In the genomic region with DNA sequence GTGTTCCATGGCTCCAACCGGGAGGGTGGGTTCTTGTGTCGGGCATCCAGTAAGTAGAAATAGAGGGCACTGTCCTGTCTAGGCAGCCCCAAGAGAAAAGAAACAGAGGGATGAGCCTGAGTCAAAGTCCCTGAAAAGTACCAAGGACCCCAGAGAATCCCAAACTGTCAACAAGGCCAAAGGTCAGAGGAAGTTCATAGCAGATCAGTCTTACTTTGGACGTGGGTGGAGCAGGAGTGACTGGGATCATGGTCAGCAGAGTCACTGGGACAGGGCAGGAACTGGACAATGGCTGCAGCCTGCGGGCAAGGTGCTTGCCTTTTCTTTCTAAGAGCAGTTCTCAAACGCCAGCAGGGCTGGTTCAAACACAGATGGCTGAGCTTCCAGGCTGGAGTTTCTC, we compare ENCODE assay signal across 33 cellular contexts. TPM values are rescaled to one million over a fixed set of nuclear protein-coding genes. Genes with fewer than 3 reads are reported as not detected.
DNase-seq lines count a peak whose midpoint lies in the region; ATAC-seq, FAIRE-seq and TF ChIP-seq lines count a peak whose summit lies in the region.
"Had no signal": no experiment of that assay in that cellular context is flagged by ENCODE, and none has a peak within 500 bp of the region (broad histone marks: within the 10 kb centered on the region; RNA-seq: fewer than 3 reads in every experiment).

No MANE protein-coding gene starts in this region.

- no peaks in the 10 kb centered on the region for H3K23me2 ChIP-seq in H1 (ENCODE audit: low read depth, low read length)

- H3K4me1 Mint-ChIP-seq in activated T-helper 1 cell treated with anti-CD3 and anti-CD28 coated beads, Interleukin-12 subunit alpha, Interleukin-12 subunit beta, Interleukin-2, Interleukin-4 antibody, amounts not matched to agents 30 ng/mL and 10 ng/mL and 1 ng/mL, durations not matched to agents 14 hours and 24 hours and 36 hours (ENCODE audit: low read depth) = no peaks in the 10 kb centered on the region
- H3K4me1 Mint-ChIP-seq: CD14-positive monocyte; CD4-positive, CD25-positive, alpha-beta regulatory T cell; CD8-positive, alpha-beta memory T cell had no signal

- no peak for TF ChIP-seq CTCF in H1 (IDR thresholded peaks at IDR 0.05; ENCODE audit: control extremely low read depth in 1 of 3, insufficient read depth in 1 of 3, low read depth in 1 of 3, low read length in 3 of 3)
- TF ChIP-seq CTCF in liver (IDR thresholded peaks at IDR 0.05; ENCODE audit: low read depth, low read length, missing input control) = no peak
- TF ChIP-seq CTCF in spleen (IDR thresholded peaks at IDR 0.05 in 8 of 11, conservative IDR thresholded peaks at IDR 0.05 in 3 of 11) = no peak

- H3K27ac Mint-ChIP-seq in activated T-helper 1 cell treated with anti-CD3 and anti-CD28 coated beads, Interleukin-12 subunit alpha, Interleukin-12 subunit beta, Interleukin-2, Interleukin-4 antibody, amounts not matched to agents 30 ng/mL and 10 ng/mL and 1 ng/mL, durations not matched to agents 14 hours and 24 hours and 36 hours = no peak overlapping the region
- H3K27ac Mint-ChIP-seq: CD14-positive monocyte; CD4-positive, alpha-beta memory T cell; CD4-positive, CD25-positive, alpha-beta regulatory T cell; CD8-positive, alpha-beta memory T cell had no signal

- no peak for FAIRE-seq in H1 (lab: Jason Lieb, UNC)
- FAIRE-seq: A204.1, GM12878, GM12892, GM18507 had no signal

- no peak overlapping the region for H3K9ac ChIP-seq in H1 (replicated peaks in 1 of 4; ENCODE audit: extremely low read depth in 1 of 4, low read depth in 3 of 4, low read length in 3 of 4)
- no peak overlapping the region for H3K9ac ChIP-seq in liver (ENCODE audit: low read depth in 1 of 2, low read length in 2 of 2)
- H3K9ac ChIP-seq: BLaER1 had no signal

- no peak overlapping the region for H3K56ac ChIP-seq in H1 (replicated peaks; ENCODE audit: insufficient read length, low read depth, low read length)

- H4K8ac ChIP-seq in H1 (ENCODE audit: extremely low read depth, insufficient read depth, low read length) = no peak overlapping the region

- peaks cover 0 to 4% (median under 1%) of the 10 kb centered on the region in 4 experiments; a peak in 1 of 7 replicates for H3K4me1 ChIP-seq in H1 (replicated peaks in 1 of 4; ENCODE audit: control insufficient read depth in 3 of 4, insufficient read depth in 4 of 4, low read length in 3 of 4)
- H3K4me1 ChIP-seq in liver (ENCODE audit: control insufficient read depth in 4 of 4, insufficient read depth in 4 of 4, low read length in 3 of 4) = no peaks in the 10 kb centered on the region
- H3K4me1 ChIP-seq in spleen = no peaks in the 10 kb centered on the region
- H3K4me1 ChIP-seq: BE2C, BLaER1 had no signal

- CTCF ChIA-PET in H1 (lab: Charles Lee; ENCODE audit: partially characterized antibody) = interaction anchor here (1.9 kb wide), 1 partner anchor 14 kb away, joined by 8 read pairs; no protein-coding TSS in a partner anchor

- H3K27me3 ChIP-seq in H1 (replicated peaks in 1 of 4; ENCODE audit: control insufficient read depth in 3 of 4, extremely low read depth in 1 of 4, insufficient read depth in 3 of 4, low read length in 3 of 4) (no peaks in the 10 kb centered on the region), liver (ENCODE audit: control insufficient read depth in 4 of 4, insufficient read depth in 4 of 4, low read length in 3 of 4) (no peaks in the 10 kb centered on the region), spleen (replicated peaks in 1 of 7) (no peaks in the 10 kb centered on the region)
- H3K27me3 ChIP-seq: BLaER1 had no signal

- no peak for TF ChIP-seq RAD21 in H1 (IDR thresholded peaks at IDR 0.05 in 1 of 2, conservative IDR thresholded peaks at IDR 0.05 in 1 of 2; ENCODE audit: low read depth in 2 of 2, low read length in 2 of 2)
- TF ChIP-seq RAD21 in liver (IDR thresholded peaks at IDR 0.05) = no peak

- H3K4me3 ChIP-seq in H1 (ENCODE audit: extremely low read depth in 1 of 4, insufficient read depth in 2 of 4, low read depth in 3 of 4, low read length in 4 of 4) (no peak overlapping the region), liver (ENCODE audit: low read depth in 1 of 3, low read length in 3 of 3) (no peak overlapping the region), spleen (no peak overlapping the region)
- H3K4me3 ChIP-seq: BLaER1, GM12878 had no signal

- POLR2A ChIA-PET in H1 (lab: Charles Lee; ENCODE audit: partially characterized antibody) = interaction anchor here (1.1 to 1.3 kb wide), 2 partner anchors 23 to 36 kb away, joined by 4 to 5 read pairs; no protein-coding TSS in a partner anchor

- H3K27me3 Mint-ChIP-seq in activated T-helper 1 cell treated with anti-CD3 and anti-CD28 coated beads, Interleukin-12 subunit alpha, Interleukin-12 subunit beta, Interleukin-2, Interleukin-4 antibody, amounts not matched to agents 30 ng/mL and 10 ng/mL and 1 ng/mL, durations not matched to agents 14 hours and 24 hours and 36 hours (ENCODE audit: insufficient read depth) = no peaks in the 10 kb centered on the region

- H2AK5ac ChIP-seq in H1 (ENCODE audit: low read depth, low read length) = no peak overlapping the region

- H3K36me3 ChIP-seq in H1 (ENCODE audit: control insufficient read depth in 2 of 4, insufficient read depth in 4 of 4, low read length in 3 of 4) (no peaks in the 10 kb centered on the region), liver (ENCODE audit: control insufficient read depth in 4 of 4, insufficient read depth in 3 of 4, low read depth in 1 of 4, low read length in 3 of 4) (peaks cover 0 to 64% (median 23%) of the 10 kb centered on the region in 4 donors), spleen (no peaks in the 10 kb centered on the region)
- H3K36me3 ChIP-seq: BE2C, BLaER1 had no signal

- H3K4me2 ChIP-seq in H1 (ENCODE audit: insufficient read depth in 1 of 2, low read depth in 2 of 2, low read length in 2 of 2) = no peak overlapping the region
- H3K4me2 ChIP-seq: BLaER1 had no signal

- H4K5ac ChIP-seq in H1 (ENCODE audit: insufficient read length, low read depth, low read length) = no peak overlapping the region

- no peak overlapping the region for H3K18ac ChIP-seq in H1 (ENCODE audit: extremely low read depth, low read length)

- no peak overlapping the region for H3K14ac ChIP-seq in H1 (ENCODE audit: insufficient read length)

- TF ChIP-seq EP300 in H1 (IDR thresholded peaks at IDR 0.05; ENCODE audit: borderline replicate concordance in 1 of 2, low read depth in 2 of 2, low read length in 2 of 2) = no peak

- no peak overlapping the region for H3K23ac ChIP-seq in H1 (ENCODE audit: insufficient read length)

- intact Hi-C loops in spleen (cut with DNase I; ENCODE audit: low total_unique reads) = no loop called here
- intact Hi-C loops in posterior cingulate gyrus (cut with DNase I) = no loop called here
- intact Hi-C loops in activated T-helper 1 cell treated with anti-CD3 and anti-CD28 coated beads, Interleukin-12 subunit alpha, Interleukin-12 subunit beta, Interleukin-2, Interleukin-4 antibody, amounts not matched to agents 30 ng/mL and 10 ng/mL and 1 ng/mL, durations not matched to agents 14 hours and 24 hours and 36 hours (cut with micrococcal nuclease) = no loop called here

- no peak overlapping the region for H4K91ac ChIP-seq in H1 (replicated peaks; ENCODE audit: insufficient read length, low read length)

- no peak overlapping the region for H2BK12ac ChIP-seq in H1 (ENCODE audit: low read depth, low read length)

- no peak for DNase-seq in H1 (ENCODE audit: low read depth in 1 of 2, low spot score in 2 of 2)
- no peak for DNase-seq in left lobe of liver (ENCODE audit: low spot score)
- peak; percentile 46 for DNase-seq in spleen
- no peak for DNase-seq in posterior cingulate gyrus
- DNase-seq in activated T-helper 1 cell treated with anti-CD3 and anti-CD28 coated beads, Interleukin-12 subunit alpha, Interleukin-12 subunit beta, Interleukin-2, Interleukin-4 antibody, amounts not matched to agents 30 ng/mL and 10 ng/mL and 1 ng/mL, durations not matched to agents 14 hours and 24 hours and 36 hours (ENCODE audit: low spot score) = no peak
- DNase-seq: 8988T; ACHN; BE2C; C1 segment of cervical spinal cord; CD4-positive, alpha-beta memory T cell; CD4-positive, CD25-positive, alpha-beta regulatory T cell; CD8-positive, alpha-beta memory T cell; COR-L47; DMS 273 treated with DMSO at 0.1 percent for 48 hours; DMS153; DMS53; DMS79; DND-41; EL; GDM1 had no signal

- H2BK120ac ChIP-seq in H1 (replicated peaks; ENCODE audit: low read depth, low read length) = no peak overlapping the region

- no peak overlapping the region for H3K4ac ChIP-seq in H1 (replicated peaks; ENCODE audit: insufficient read length, low read depth, low read length)

- H2BK5ac ChIP-seq in H1 (ENCODE audit: low read depth, low read length) = no peak overlapping the region

- 0 out of 2 replicates have a peak overlapping the region, but pooled peaks have one; percentile 68 for H2BK20ac ChIP-seq in H1 (ENCODE audit: low read length)

- TF ChIP-seq POLR2A in H1 (IDR thresholded peaks at IDR 0.05; ENCODE audit: control extremely low read depth in 1 of 2, low read depth in 2 of 2, low read length in 2 of 2) = no peak
- TF ChIP-seq POLR2A in spleen (IDR thresholded peaks at IDR 0.05) = no peak

- H3K36me3 Mint-ChIP-seq in activated T-helper 1 cell treated with anti-CD3 and anti-CD28 coated beads, Interleukin-12 subunit alpha, Interleukin-12 subunit beta, Interleukin-2, Interleukin-4 antibody, amounts not matched to agents 30 ng/mL and 10 ng/mL and 1 ng/mL, durations not matched to agents 14 hours and 24 hours and 36 hours (ENCODE audit: low read depth) = no peaks in the 10 kb centered on the region
- H3K36me3 Mint-ChIP-seq: CD14-positive monocyte; CD4-positive, alpha-beta memory T cell; CD4-positive, CD25-positive, alpha-beta regulatory T cell; CD8-positive, alpha-beta memory T cell had no signal

- no peaks in the 10 kb centered on the region for H4K20me1 ChIP-seq in H1 (replicated peaks in 1 of 2; ENCODE audit: control insufficient read depth in 1 of 2, insufficient read depth in 2 of 2, low read length in 2 of 2)
- H4K20me1 ChIP-seq: BLaER1 had no signal

- H3K9me3 ChIP-seq in H1 (ENCODE audit: insufficient read depth in 2 of 2, low read depth in 1 of 2, low read length in 1 of 2) = no peaks in the 10 kb centered on the region
- H3K9me3 ChIP-seq in liver (ENCODE audit: control insufficient read depth in 4 of 4, low read length in 3 of 4) = no peaks in the 10 kb centered on the region
- no peaks in the 10 kb centered on the region for H3K9me3 ChIP-seq in spleen
- H3K9me3 ChIP-seq: BE2C, BLaER1 had no signal

- 76% methylated on average over 5 of the region's 5 CpGs; no CpG with 5 or more reads in 1 of the 2 experiments for WGBS in H1 (ENCODE audit: extremely low coverage in 1 of 2, insufficient coverage in 1 of 2, insufficient read length in 1 of 2, insufficient replicate concordance in 2 of 2, low coverage in 1 of 2, low lambda C conversion rate in 2 of 2, missing lambda C conversion rate in 1 of 2), 2 experiments
- 74% methylated on average over 5 of the region's 5 CpGs for WGBS in liver
- 62 to 86% (median 72%) methylated on average over 5 of the region's 5 CpGs for WGBS in spleen, 5 donors

- H3K27ac ChIP-seq in H1 (ENCODE audit: low read depth, low read length) (no peak overlapping the region), liver (ENCODE audit: low read depth in 1 of 2, low read length in 2 of 2) (no peak overlapping the region), spleen (no peak overlapping the region)
- H3K27ac ChIP-seq: BLaER1 had no signal

- H3K4me3 Mint-ChIP-seq in activated T-helper 1 cell treated with anti-CD3 and anti-CD28 coated beads, Interleukin-12 subunit alpha, Interleukin-12 subunit beta, Interleukin-2, Interleukin-4 antibody, amounts not matched to agents 30 ng/mL and 10 ng/mL and 1 ng/mL, durations not matched to agents 14 hours and 24 hours and 36 hours = no peak overlapping the region
- H3K4me3 Mint-ChIP-seq: CD14-positive monocyte; CD4-positive, alpha-beta memory T cell; CD4-positive, CD25-positive, alpha-beta regulatory T cell; CD8-positive, alpha-beta memory T cell had no signal

- no peaks in the 10 kb centered on the region for H3K79me2 ChIP-seq in H1 (ENCODE audit: control insufficient read depth in 1 of 2, insufficient read depth in 2 of 2, low read length in 2 of 2)

- ATAC-seq in left lobe of liver = peak; percentile 63
- ATAC-seq in HG02938 (IDR thresholded peaks at IDR 0.05; ENCODE audit: unreplicated experiment) = no peak
- ATAC-seq in HG02970 (IDR thresholded peaks at IDR 0.05; ENCODE audit: low FRiP score, unreplicated experiment) = no peak
- ATAC-seq: GM12878 had no signal

- H2AFZ ChIP-seq in H1 (ENCODE audit: low read length) = 0 out of 2 replicates have a peak overlapping the region, but pooled peaks have one; percentile 64

- no peaks in the 10 kb centered on the region for H3K79me1 ChIP-seq in H1 (ENCODE audit: low read depth, low read length)

- H2BK15ac ChIP-seq in H1 (ENCODE audit: low read length) = no peak overlapping the region

- H3K9me3 Mint-ChIP-seq in activated T-helper 1 cell treated with anti-CD3 and anti-CD28 coated beads, Interleukin-12 subunit alpha, Interleukin-12 subunit beta, Interleukin-2, Interleukin-4 antibody, amounts not matched to agents 30 ng/mL and 10 ng/mL and 1 ng/mL, durations not matched to agents 14 hours and 24 hours and 36 hours = no peaks in the 10 kb centered on the region
- H3K9me3 Mint-ChIP-seq: CD14-positive monocyte; CD4-positive, alpha-beta memory T cell; CD4-positive, CD25-positive, alpha-beta regulatory T cell had no signal

RNA-seq across cellular contexts. Expression of a gene that starts 17.3 kb away (rescaled TPM):
- 0.54 and 0.99 TPM in 2 replicates for total RNA-seq in H1 (2021; fragmentation: NEBNext Ultra II Directional; extraction: Animal tissue kit (Norgen Biotek cat#: 25700))
- 0.27 and 0.55 TPM in 2 replicates for polyA plus RNA-seq in H1 (2011; rRNA removed)
- 0.58 TPM for polyA plus RNA-seq in H1 (2011; cell fraction: cytosol; rRNA removed)
- 1.1 TPM for polyA plus RNA-seq in H1 (2011; cell fraction: nucleus; rRNA removed)
- 0.25 to 0.98 TPM (median 0.59 TPM) in 4 replicates for polyA plus RNA-seq in H1 (2012, experiment 1 of 2)
- not detected for polyA plus RNA-seq in H1 (2012, experiment 2 of 2)
- 0.95 TPM for polyA plus RNA-seq in H1 (2013, experiment 1 of 2)
- 0.94 TPM for polyA plus RNA-seq in H1 (2013, experiment 2 of 2)
- 0.63 and 0.91 TPM in 2 replicates for polyA minus RNA-seq in H1 (2011; rRNA and poly(A)+ RNA removed)
- not detected for polyA minus RNA-seq in H1 (2011; cell fraction: cytosol; rRNA and poly(A)+ RNA removed)
- polyA minus RNA-seq in H1 (2011; cell fraction: nucleus; rRNA and poly(A)+ RNA removed) = 0.80 TPM
- 171 TPM for total RNA-seq in left lobe of liver
- total RNA-seq in liver = 100 to 1,000 TPM in 1 of 2 donors, 10 to 100 TPM in 1; 54.6 to 207 TPM
- 100 to 1,000 TPM; 100 to 130 TPM for polyA plus RNA-seq in liver
- 1 to 10 TPM in 1 of 7 donors, under 1 TPM in 1, not detected in 5; 0.20 to 2.2 TPM for total RNA-seq in spleen
- not detected for polyA plus RNA-seq in spleen
- total RNA-seq in activated T-helper 1 cell treated with anti-CD3 and anti-CD28 coated beads, Interleukin-12 subunit alpha, Interleukin-12 subunit beta, Interleukin-2, Interleukin-4 antibody, amounts not matched to agents 30 ng/mL and 10 ng/mL and 1 ng/mL, durations not matched to agents 14 hours and 24 hours and 36 hours = not detected in 2 replicates
- total RNA-seq: CD4-positive, alpha-beta memory T cell; CD4-positive, CD25-positive, alpha-beta regulatory T cell; CD8-positive, alpha-beta memory T cell; Daoy; G401; GM12878 had no signal
- polyA plus RNA-seq: AG04450; CD14-positive monocyte; CD4-positive, alpha-beta memory T cell; CD4-positive, CD25-positive, alpha-beta regulatory T cell; CD8-positive, alpha-beta memory T cell; GM12878 had no signal

RNA-seq across cellular contexts. Expression of a gene that starts 56.0 kb away (rescaled TPM):
- total RNA-seq in H1 (2021; fragmentation: NEBNext Ultra II Directional; extraction: Animal tissue kit (Norgen Biotek cat#: 25700)) = 20.1 and 20.9 TPM in 2 replicates
- polyA plus RNA-seq in H1 (2011; rRNA removed) (7.5 and 12.0 TPM in 2 replicates), liver (10 to 100 TPM; 36.5 to 78.9 TPM), spleen (1 to 10 TPM; 1.1 to 3.6 (median 1.3) TPM)
- 13.2 TPM for polyA plus RNA-seq in H1 (2011; cell fraction: cytosol; rRNA removed)
- 9.8 TPM for polyA plus RNA-seq in H1 (2011; cell fraction: nucleus; rRNA removed)
- polyA plus RNA-seq in H1 (2012, experiment 1 of 2) = 21.0 to 30.7 TPM (median 21.7 TPM) in 4 replicates
- polyA plus RNA-seq in H1 (2012, experiment 2 of 2) = 2.5 TPM
- 16.9 TPM for polyA plus RNA-seq in H1 (2013, experiment 1 of 2)
- 15.6 TPM for polyA plus RNA-seq in H1 (2013, experiment 2 of 2)
- 11.2 and 18.7 TPM in 2 replicates for polyA minus RNA-seq in H1 (2011; rRNA and poly(A)+ RNA removed)
- 7.1 TPM for polyA minus RNA-seq in H1 (2011; cell fraction: cytosol; rRNA and poly(A)+ RNA removed)
- polyA minus RNA-seq in H1 (2011; cell fraction: nucleus; rRNA and poly(A)+ RNA removed) = 5.7 TPM
- total RNA-seq in left lobe of liver (102 TPM), liver (10 to 100 TPM; 46.8 to 73.7 TPM), spleen (1 to 10 TPM in 5 of 7 donors, under 1 TPM in 2; 0.67 to 5.8 (median 1.7) TPM)
- not detected in 2 replicates for total RNA-seq in activated T-helper 1 cell treated with anti-CD3 and anti-CD28 coated beads, Interleukin-12 subunit alpha, Interleukin-12 subunit beta, Interleukin-2, Interleukin-4 antibody, amounts not matched to agents 30 ng/mL and 10 ng/mL and 1 ng/mL, durations not matched to agents 14 hours and 24 hours and 36 hours
- total RNA-seq: A673, Daoy, G401, GM12878 had no signal
- polyA plus RNA-seq: CD14-positive monocyte; CD4-positive, alpha-beta memory T cell; CD8-positive, alpha-beta memory T cell had no signal

Comparison
In these comparisons a context has a peak if more than half of its experiments do, and no peak if none do; other contexts are left out.
1. RNA of a gene that starts 17.3 kb away (total RNA-seq): 54.6 to 207 TPM in liver and 171 TPM in left lobe of liver (single experiment); 0.54 to 0.99 TPM in H1, not detected in activated T-helper 1 cell treated with anti-CD3 and anti-CD28 coated beads, Interleukin-12 subunit alpha, Interleukin-12 subunit beta, Interleukin-2, Interleukin-4 antibody, amounts not matched to agents 30 ng/mL and 10 ng/mL and 1 ng/mL, durations not matched to agents 14 hours and 24 hours and 36 hours and 0.20 to 2.2 TPM in spleen; every median in the first group is over 10 times any median in the second.